In the genomic region with DNA sequence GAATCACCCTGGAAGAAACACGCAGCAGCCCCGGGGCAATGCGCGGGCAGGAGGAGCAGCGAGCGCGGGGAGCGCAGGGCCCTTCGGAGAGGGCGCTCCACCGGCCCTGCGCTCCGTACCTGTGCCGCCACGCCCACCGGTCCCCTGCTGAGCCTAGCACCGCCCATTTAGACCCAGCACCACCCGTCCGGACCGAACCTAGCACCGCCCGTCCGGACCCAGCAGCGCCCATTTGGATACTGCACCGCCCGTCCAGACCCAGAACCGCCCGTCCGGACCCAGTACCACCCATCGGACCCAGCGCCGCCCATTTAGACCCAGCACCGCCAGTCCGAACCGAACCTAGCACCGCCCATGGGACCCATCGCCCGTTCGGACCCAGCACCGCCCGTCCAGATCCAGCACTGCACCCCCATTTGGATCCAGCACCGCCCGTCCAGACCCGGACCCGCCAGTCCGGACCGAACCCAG, we compare ENCODE assay signal across 8 cellular contexts. TPM values are rescaled to one million over a fixed set of nuclear protein-coding genes. Genes with fewer than 3 reads are reported as not detected.
A peak's percentile ranks its signal among the peaks of the same experiment; 100 is the strongest.
DNase-seq lines count a peak whose midpoint lies in the region; ATAC-seq, FAIRE-seq and TF ChIP-seq lines count a peak whose summit lies in the region.

No MANE protein-coding gene starts in this region.

- H4K20me1 ChIP-seq in astrocyte (ENCODE audit: insufficient read depth, low read length): peaks cover 32% of the 10 kb centered on the region

- no peaks in the 10 kb centered on the region for H3K27me3 ChIP-seq in astrocyte (ENCODE audit: insufficient read depth, low read length)
- no peaks in the 10 kb centered on the region for H3K27me3 ChIP-seq in iPS DF 6.9 (ENCODE audit: control insufficient read depth, insufficient read depth, low read length)
- no peaks in the 10 kb centered on the region for H3K27me3 ChIP-seq in sigmoid colon

- peak overlapping the region; percentile 94 for H3K4me3 Mint-ChIP-seq in astrocyte (ENCODE audit: unreplicated experiment)

- in situ Hi-C loops in GM13977 (cut with MboI; ENCODE audit: low pct_unique_long_range_greater_than_20kb, low sequenced_read_pairs, unreplicated experiment): no loop called here

- TF ChIP-seq CTCF in GM13977 (IDR thresholded peaks at IDR 0.05; ENCODE audit: extremely low read depth, insufficient read depth, missing control alignments) (peak; percentile 19), astrocyte (IDR thresholded peaks at IDR 0.05; ENCODE audit: insufficient read depth, low read depth, low read length) (no peak), sigmoid colon (IDR thresholded peaks at IDR 0.05) (no peak)

- no CpG with 5 or more reads among the region's 47 CpGs for WGBS in iPS DF 6.9 (ENCODE audit: insufficient coverage, insufficient read length)
- 1 to 3% methylated on average over 47 of the region's 47 CpGs for WGBS in sigmoid colon, 2 donors

- H3K27ac Mint-ChIP-seq in astrocyte (ENCODE audit: unreplicated experiment): peak overlapping the region; percentile 89

- no peak for ATAC-seq in GM18858 (IDR thresholded peaks at IDR 0.05; ENCODE audit: unreplicated experiment)

- H3K4me2 ChIP-seq in astrocyte (ENCODE audit: low read length): peak overlapping the region; percentile 99

- TF ChIP-seq EP300 in sigmoid colon (IDR thresholded peaks at IDR 0.05): no peak

- H3K4me1 ChIP-seq in astrocyte (ENCODE audit: insufficient read depth, low read length) (peaks cover 12% of the 10 kb centered on the region), iPS DF 6.9 (ENCODE audit: control insufficient read depth, insufficient read depth, low read length) (peaks cover 1% of the 10 kb centered on the region; the same call in 1 of the 2 replicates), sigmoid colon (peaks cover 0 to 43% (median 18%) of the 10 kb centered on the region in 4 donors)

- peaks cover 33% of the 10 kb centered on the region for H3K79me2 ChIP-seq in astrocyte (ENCODE audit: insufficient read depth, low read length)

- peak overlapping the region; percentile 80 for H3K4me3 ChIP-seq in astrocyte (ENCODE audit: insufficient read depth, low read depth, low read length)
- peak overlapping the region; percentile 52; the same call in 1 of the 2 replicates for H3K4me3 ChIP-seq in iPS DF 6.9 (ENCODE audit: low read length)
- H3K4me3 ChIP-seq in sigmoid colon: peak overlapping the region; percentile 66 to 80 (median 72)

- no peak for FAIRE-seq in astrocyte (lab: Jason Lieb, UNC)

- H2AFZ ChIP-seq in astrocyte (ENCODE audit: low read depth, low read length): peak overlapping the region; percentile 96

- intact Hi-C loops in sigmoid colon (cut with DNase I): loop anchor here (2.0 to 5.0 kb wide), 2 partner anchors 31 to 72 kb away; no protein-coding TSS in a partner anchor

- no peaks in the 10 kb centered on the region for H3K27me3 Mint-ChIP-seq in astrocyte (ENCODE audit: low read depth, unreplicated experiment)

- peaks cover 4% of the 10 kb centered on the region for H3K9me3 Mint-ChIP-seq in astrocyte (ENCODE audit: unreplicated experiment)

- peak; percentile 88 for DNase-seq in 8988T
- peak; percentile 73 for DNase-seq in GM13977 (ENCODE audit: low spot score)
- DNase-seq in NCI-H774 (lab: John Stamatoyannopoulos, UW): peak; percentile 71
- DNase-seq in astrocyte (ENCODE audit: low read depth): no peak
- DNase-seq in iPS DF 6.9 (ENCODE audit: low read depth, low spot score): no peak
- DNase-seq in sigmoid colon: peak; percentile 75
- no peak for DNase-seq in AML-193 (lab: John Stamatoyannopoulos, UW)

- no peak for TF ChIP-seq POLR2A in sigmoid colon (IDR thresholded peaks at IDR 0.05)

- no peaks in the 10 kb centered on the region for H3K36me3 Mint-ChIP-seq in astrocyte (ENCODE audit: low read depth, unreplicated experiment)

- peaks cover 20% of the 10 kb centered on the region for H3K4me1 Mint-ChIP-seq in astrocyte (ENCODE audit: low read depth, unreplicated experiment)

- no peaks in the 10 kb centered on the region for H3K36me3 ChIP-seq in astrocyte (ENCODE audit: insufficient read depth, low read length)
- no peaks in the 10 kb centered on the region for H3K36me3 ChIP-seq in iPS DF 6.9 (ENCODE audit: control insufficient read depth, insufficient read depth, low read length)
- H3K36me3 ChIP-seq in sigmoid colon: no peaks in the 10 kb centered on the region

- H3K27ac ChIP-seq in astrocyte (ENCODE audit: low read depth, low read length) (no peak overlapping the region), iPS DF 6.9 (ENCODE audit: low read length) (no peak overlapping the region), sigmoid colon (peak overlapping the region; percentile 66 to 74 (median 70))

- H3K9ac ChIP-seq in astrocyte (ENCODE audit: low read length): peak overlapping the region; percentile 77

- H3K9me3 ChIP-seq in astrocyte (ENCODE audit: insufficient read depth, low read depth, low read length) (no peaks in the 10 kb centered on the region), iPS DF 6.9 (ENCODE audit: control insufficient read depth, insufficient read depth, low read length) (no peaks in the 10 kb centered on the region), sigmoid colon (no peaks in the 10 kb centered on the region)

RNA-seq across cellular contexts. Expression of a gene that starts 0.9 kb away (rescaled TPM):
- total RNA-seq in astrocyte (95.0 and 102 TPM in 2 replicates), sigmoid colon (100 to 1,000 TPM in 2 of 4 donors, 10 to 100 TPM in 2; 83.6 to 104 (median 95.1) TPM)
- polyA plus RNA-seq in sigmoid colon: 10 to 100 TPM; 43.2 to 64.5 (median 44.4) TPM

Comparison
In these comparisons a context has a peak if more than half of its experiments do, and no peak if none do; other contexts are left out.
1. DNase-seq: peak in 8988T (single experiment), GM13977 (single experiment), NCI-H774 (single experiment) and sigmoid colon (single experiment); none in astrocyte (single experiment), iPS DF 6.9 (single experiment) and AML-193 (0 of 2).
2. H3K27ac ChIP-seq: peak in sigmoid colon (4 of 4); none in astrocyte (single experiment) and iPS DF 6.9 (single experiment).
3. Peak in every context shown above with its lines, with median percentiles within 50 percentile points of each other: H3K4me3 ChIP-seq.